In genomic region chr2:194166818-194167217, GRCh38 we compare ENCODE assay signal across 9 cellular contexts.
DNase-seq lines count a peak whose midpoint lies in the region; ATAC-seq and TF ChIP-seq lines count a peak whose summit lies in the region.
"Had no signal": no experiment of that assay in that cellular context is flagged by ENCODE, and none has a peak within 500 bp of the region (broad histone marks: within the 10 kb centered on the region; RNA-seq: fewer than 3 reads in every experiment).

No MANE protein-coding gene starts in this region.

- WGBS in IMR-90 (ENCODE audit: extremely low coverage in 2 of 2, insufficient read length in 1 of 2), 2 experiments: no CpG with 5 or more reads among the region's 2 CpGs

- H3K56ac ChIP-seq in IMR-90 (ENCODE audit: extremely low read depth, insufficient read depth, low read length): no peak overlapping the region

- no peaks in the 10 kb centered on the region for H4K20me1 ChIP-seq in IMR-90 (ENCODE audit: insufficient read depth, low read length)

- H2AFZ ChIP-seq in IMR-90 (replicated peaks; ENCODE audit: low read length, poor library complexity): no peak overlapping the region

- no peaks in the 10 kb centered on the region for H3K4me1 ChIP-seq in IMR-90 (ENCODE audit: control insufficient read depth, insufficient read depth, low read length)
- H3K4me1 ChIP-seq: pancreas had no signal

- no peak overlapping the region for H3K4ac ChIP-seq in IMR-90 (ENCODE audit: low read depth, low read length)

- H3K23ac ChIP-seq in IMR-90 (ENCODE audit: low read depth, low read length): no peak overlapping the region

- H4K91ac ChIP-seq in IMR-90 (ENCODE audit: insufficient read depth, low read depth, low read length): no peak overlapping the region

- TF ChIP-seq RAD21 in IMR-90 (IDR thresholded peaks at IDR 0.05; ENCODE audit: low read length): no peak; the same call in 1 of the 2 replicates

- DNase-seq in GM10266 (ENCODE audit: extremely low spot score) (no peak), IMR-90 (no peak), SK-N-DZ (ENCODE audit: low spot score) (peak; percentile 38), iPS-NIHi11 (ENCODE audit: low spot score) (peak; percentile 7), NCI-H1436 (lab: John Stamatoyannopoulos, UW) (no peak), posterior cingulate gyrus (no peak)
- DNase-seq in activated CD8-positive, alpha-beta memory T cell treated with anti-CD3 and anti-CD28 coated beads, Interleukin-2, amount 50 U/mL, for 4 hours: no peak

- in situ Hi-C loops in IMR-90 (cut with MboI; ENCODE audit: low sequenced_read_pairs): no loop called here

- no peak overlapping the region for H3K18ac ChIP-seq in IMR-90 (ENCODE audit: low read depth, low read length)

- H3K27ac ChIP-seq in IMR-90 (ENCODE audit: insufficient read depth, low read length): no peak overlapping the region
- H3K27ac ChIP-seq: pancreas had no signal

- CTCF ChIA-PET in IMR-90 (lab: Yijun Ruan, JAX): no interaction called here

- H3K27me3 ChIP-seq in IMR-90 (ENCODE audit: control insufficient read depth, insufficient read depth, low read length): no peaks in the 10 kb centered on the region
- H3K27me3 ChIP-seq: pancreas had no signal

- no peak overlapping the region for H3K4me3 ChIP-seq in IMR-90 (ENCODE audit: insufficient read depth, low read depth, low read length)
- H3K4me3 ChIP-seq: pancreas had no signal

- BruUV-seq in IMR-90 (replicated peaks; lab: Mats Ljungman, UMichigan): no TSS peak

- intact Hi-C loops in IMR-90 (cut with micrococcal nuclease): no loop called here
- intact Hi-C loops in posterior cingulate gyrus (cut with DNase I): loop anchor here (10.0 kb wide), 1 partner anchor 1148 kb away; no protein-coding TSS in a partner anchor

- POLR2A ChIA-PET in IMR-90 (lab: Charles Lee; ENCODE audit: unreplicated experiment): no interaction called here

- H4K8ac ChIP-seq in IMR-90 (ENCODE audit: low read depth in 2 of 2, low read length in 2 of 2): no peak overlapping the region

- no peak overlapping the region for H2BK120ac ChIP-seq in IMR-90 (ENCODE audit: low read depth, low read length)

- TF ChIP-seq CTCF in GM10266 (IDR thresholded peaks at IDR 0.05; ENCODE audit: control insufficient read depth, insufficient read depth, low read depth, missing control alignments): peak; percentile 40
- 0 out of 2 replicates have a peak, but pooled peaks have one; percentile 25 for TF ChIP-seq CTCF in IMR-90 (conservative IDR thresholded peaks at IDR 0.05; ENCODE audit: low read depth, low read length)

- no peaks in the 10 kb centered on the region for H3K36me3 ChIP-seq in IMR-90 (ENCODE audit: control insufficient read depth, insufficient read depth, low read length)
- H3K36me3 ChIP-seq: pancreas had no signal

- no peaks in the 10 kb centered on the region for H3K9me1 ChIP-seq in IMR-90 (ENCODE audit: insufficient read depth, low read length)

- peaks cover 3% of the 10 kb centered on the region; the same call in 1 of the 2 replicates for H3K9me3 ChIP-seq in IMR-90 (ENCODE audit: control insufficient read depth, insufficient read depth, low read length)
- H3K9me3 ChIP-seq: pancreas had no signal

- no peak overlapping the region for H4K5ac ChIP-seq in IMR-90 (ENCODE audit: low read depth, low read length)

- no peaks in the 10 kb centered on the region for H3K79me1 ChIP-seq in IMR-90 (ENCODE audit: low read depth in 1 of 2, low read length in 2 of 2)

- H3K14ac ChIP-seq in IMR-90 (replicated peaks; ENCODE audit: low read depth, low read length): no peak overlapping the region

- no peak overlapping the region for H3K9ac ChIP-seq in IMR-90 (ENCODE audit: low read depth, low read length)

- ATAC-seq in GM21576 (IDR thresholded peaks at IDR 0.05; ENCODE audit: unreplicated experiment) (peak; percentile 80), IMR-90 (ENCODE audit: low read depth) (no peak)

- H2AK9ac ChIP-seq in IMR-90 (replicated peaks; ENCODE audit: low read depth, low read length, poor library complexity): no peak overlapping the region

- H3K4me2 ChIP-seq in IMR-90 (ENCODE audit: low read depth, low read length): no peak overlapping the region

- H2BK5ac ChIP-seq in IMR-90 (ENCODE audit: low read depth, low read length, poor library complexity, severe bottlenecking): no peak overlapping the region

- no peak overlapping the region for H2AK5ac ChIP-seq in IMR-90 (ENCODE audit: low read depth, low read length)

- TF ChIP-seq POLR2A in IMR-90 (IDR thresholded peaks at IDR 0.05; ENCODE audit: low read depth, low read length): no peak

- dilution Hi-C loops in IMR-90 (cut with HindIII; ENCODE audit: low sequenced_read_pairs, unreplicated experiment): no loop called here

- H2BK15ac ChIP-seq in IMR-90 (ENCODE audit: low read depth, low read length): no peak overlapping the region

- no peak overlapping the region for H2BK20ac ChIP-seq in IMR-90 (ENCODE audit: low read depth, low read length)

TF ChIP-seq in IMR-90, 13 proteins besides CTCF, POLR2A, EP300 and RAD21:
- TF ChIP-seq MAFK (IDR thresholded peaks at IDR 0.05; ENCODE audit: low read depth, low read length): no peak

Comparison
In these comparisons a context has a peak if more than half of its experiments do, and no peak if none do; other contexts are left out.
1. DNase-seq: peak in SK-N-DZ (single experiment) and iPS-NIHi11 (single experiment); none in GM10266 (single experiment), IMR-90 (single experiment), NCI-H1436 (single experiment), posterior cingulate gyrus (0 of 10) and activated CD8-positive, alpha-beta memory T cell treated with anti-CD3 and anti-CD28 coated beads, Interleukin-2, amount 50 U/mL, for 4 hours (single experiment).